In the genomic region with DNA sequence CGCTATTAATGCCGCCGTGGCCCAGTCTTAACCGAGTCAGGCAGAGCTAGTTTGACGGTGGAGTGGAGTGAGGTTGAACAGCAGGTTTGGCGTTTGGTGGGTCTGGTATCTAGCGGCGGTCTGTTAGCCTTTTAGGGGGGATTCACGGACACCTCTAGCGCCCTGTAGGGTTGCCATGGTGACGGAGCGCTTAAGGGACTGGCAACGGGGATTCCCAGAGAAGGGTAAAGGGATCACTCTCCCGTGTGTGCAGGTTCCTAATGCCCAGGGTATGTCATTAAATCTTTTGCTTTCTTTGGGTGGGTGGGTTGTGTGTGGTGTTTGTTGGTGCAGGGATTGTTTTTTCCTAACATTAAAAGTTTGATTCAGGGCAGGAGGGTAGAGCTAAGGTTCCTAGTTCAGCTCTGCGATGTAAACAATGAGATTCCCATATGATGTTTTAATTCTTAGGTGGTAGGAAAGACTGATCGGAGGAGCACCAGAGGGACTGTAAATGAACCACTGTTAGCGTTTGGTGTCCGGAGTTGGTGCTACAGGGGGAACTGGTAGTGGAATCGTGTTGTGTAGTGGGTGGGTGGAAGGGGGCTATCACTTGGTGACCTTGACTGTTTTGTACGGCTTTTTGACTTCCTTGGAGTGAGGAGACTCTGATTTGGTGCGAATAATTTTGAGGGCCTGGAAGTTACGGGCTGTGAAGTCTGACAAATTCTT, we compare ENCODE assay signal across 8 cellular contexts. TPM values are rescaled to one million over a fixed set of nuclear protein-coding genes. Genes with fewer than 3 reads are reported as not detected.
DNase-seq lines count a peak whose midpoint lies in the region; ATAC-seq and TF ChIP-seq lines count a peak whose summit lies in the region.

No MANE protein-coding gene starts in this region.

- peak overlapping the region; percentile 86 to 93 for H3K9ac ChIP-seq in mucosa of rectum (ENCODE audit: low read depth in 1 of 2, low read length in 2 of 2)
- H3K9ac ChIP-seq in subcutaneous abdominal adipose tissue (ENCODE audit: low read length in 5 of 5) = peak overlapping the region; percentile 85 to 93 (median 87)

- H3K27ac ChIP-seq in HEK293 (ENCODE audit: extremely low read depth, low read depth, low read length) = peak overlapping the region; percentile 99
- peak overlapping the region; percentile 76 to 100 for H3K27ac ChIP-seq in coronary artery
- peak overlapping the region; percentile 85 to 100 for H3K27ac ChIP-seq in mucosa of rectum (ENCODE audit: low read depth in 2 of 2, low read length in 2 of 2)
- peak overlapping the region; percentile 100 for H3K27ac ChIP-seq in subcutaneous abdominal adipose tissue (ENCODE audit: low read depth, low read length)

- DNase-seq in AG09309 (ENCODE audit: low read depth) (no peak), T-helper 22 cell (ENCODE audit: low read depth) (peak; percentile 69), coronary artery (ENCODE audit: low spot score) (no peak), posterior vena cava (ENCODE audit: low spot score) (no peak)

- POLR2A ChIA-PET in HEK293 (lab: Yijun Ruan, JAX) = interaction anchor here (1.5 to 11.3 kb wide), 18 partner anchors 9 to 1146 kb away, joined by 3 to 405 read pairs (median 24); a partner anchor contains a TSS

- H3K4me3 ChIP-seq in AG09309 (ENCODE audit: control insufficient read depth, low read depth, low read length) (peak overlapping the region; percentile 91), HEK293 (ENCODE audit: low read depth, low read length) (peak overlapping the region; percentile 97), coronary artery (peak overlapping the region; percentile 85), mucosa of rectum (ENCODE audit: low read length in 2 of 2) (peak overlapping the region; percentile 84 to 90), subcutaneous abdominal adipose tissue (ENCODE audit: low read depth in 1 of 5, low read length in 5 of 5) (peak overlapping the region; percentile 95 to 99 (median 97))

- H3K36me3 ChIP-seq in HEK293 (ENCODE audit: control insufficient read depth in 2 of 2, insufficient read depth in 1 of 2, low read length in 2 of 2) (peaks cover 48 to 74% of the 10 kb centered on the region in 2 experiments), mucosa of rectum (ENCODE audit: control insufficient read depth in 2 of 2, insufficient read depth in 2 of 2, low read length in 2 of 2) (peaks cover 47 to 49% of the 10 kb centered on the region in 2 donors), subcutaneous abdominal adipose tissue (ENCODE audit: control insufficient read depth in 5 of 5, insufficient read depth in 5 of 5, low read length in 5 of 5) (peaks cover 18 to 54% (median 46%) of the 10 kb centered on the region in 5 donors)

- CTCF ChIA-PET in HEK293 (lab: Yijun Ruan, JAX) = interaction anchor here (1.5 to 18.0 kb wide), 4 partner anchors 14 to 87 kb away, joined by 6 to 344 read pairs (median 100); a partner anchor contains a TSS

- H3K9me3 ChIP-seq in HEK293 (ENCODE audit: control insufficient read depth, insufficient read depth, low read depth, low read length) (no peaks in the 10 kb centered on the region), mucosa of rectum (ENCODE audit: control insufficient read depth in 2 of 2, low read length in 2 of 2) (no peaks in the 10 kb centered on the region), subcutaneous abdominal adipose tissue (ENCODE audit: control insufficient read depth in 5 of 5, low read length in 5 of 5) (no peaks in the 10 kb centered on the region)

- H3K27me3 ChIP-seq in mucosa of rectum (ENCODE audit: control insufficient read depth in 2 of 2, insufficient read depth in 2 of 2, low read length in 2 of 2) (no peaks in the 10 kb centered on the region), subcutaneous abdominal adipose tissue (ENCODE audit: control insufficient read depth in 5 of 5, insufficient read depth in 4 of 5, low read length in 5 of 5) (peaks cover 0 to 2% (median 0%) of the 10 kb centered on the region in 5 donors)

- intact Hi-C loops in posterior vena cava (cut with DNase I) = no loop called here

- no peak for TF ChIP-seq CTCF in AG09309 (IDR thresholded peaks at IDR 0.05; ENCODE audit: control insufficient read depth, insufficient read depth, low read depth, low read length, missing control alignments)
- no peak for TF ChIP-seq CTCF in HEK293 (tag by site-specific recombination; IDR thresholded peaks at IDR 0.05)
- no peak for TF ChIP-seq CTCF in coronary artery (IDR thresholded peaks at IDR 0.05)

- ATAC-seq in HG03280 (IDR thresholded peaks at IDR 0.05; ENCODE audit: unreplicated experiment) = no peak

- H3K4me1 ChIP-seq in HEK293 (ENCODE audit: control insufficient read depth, insufficient read depth, low read length) = peaks cover 25% of the 10 kb centered on the region
- peaks cover 43 to 52% of the 10 kb centered on the region in 2 donors for H3K4me1 ChIP-seq in mucosa of rectum (ENCODE audit: control insufficient read depth in 2 of 2, insufficient read depth in 2 of 2, low read length in 2 of 2)
- H3K4me1 ChIP-seq in subcutaneous abdominal adipose tissue (ENCODE audit: control insufficient read depth in 5 of 5, insufficient read depth in 5 of 5, low read length in 5 of 5) = peaks cover 19 to 64% (median 56%) of the 10 kb centered on the region in 5 donors

TF ChIP-seq in HEK293, 187 proteins besides CTCF, POLR2A, EP300 and RAD21 (continues in another document):
- TF ChIP-seq, protein P1, sequence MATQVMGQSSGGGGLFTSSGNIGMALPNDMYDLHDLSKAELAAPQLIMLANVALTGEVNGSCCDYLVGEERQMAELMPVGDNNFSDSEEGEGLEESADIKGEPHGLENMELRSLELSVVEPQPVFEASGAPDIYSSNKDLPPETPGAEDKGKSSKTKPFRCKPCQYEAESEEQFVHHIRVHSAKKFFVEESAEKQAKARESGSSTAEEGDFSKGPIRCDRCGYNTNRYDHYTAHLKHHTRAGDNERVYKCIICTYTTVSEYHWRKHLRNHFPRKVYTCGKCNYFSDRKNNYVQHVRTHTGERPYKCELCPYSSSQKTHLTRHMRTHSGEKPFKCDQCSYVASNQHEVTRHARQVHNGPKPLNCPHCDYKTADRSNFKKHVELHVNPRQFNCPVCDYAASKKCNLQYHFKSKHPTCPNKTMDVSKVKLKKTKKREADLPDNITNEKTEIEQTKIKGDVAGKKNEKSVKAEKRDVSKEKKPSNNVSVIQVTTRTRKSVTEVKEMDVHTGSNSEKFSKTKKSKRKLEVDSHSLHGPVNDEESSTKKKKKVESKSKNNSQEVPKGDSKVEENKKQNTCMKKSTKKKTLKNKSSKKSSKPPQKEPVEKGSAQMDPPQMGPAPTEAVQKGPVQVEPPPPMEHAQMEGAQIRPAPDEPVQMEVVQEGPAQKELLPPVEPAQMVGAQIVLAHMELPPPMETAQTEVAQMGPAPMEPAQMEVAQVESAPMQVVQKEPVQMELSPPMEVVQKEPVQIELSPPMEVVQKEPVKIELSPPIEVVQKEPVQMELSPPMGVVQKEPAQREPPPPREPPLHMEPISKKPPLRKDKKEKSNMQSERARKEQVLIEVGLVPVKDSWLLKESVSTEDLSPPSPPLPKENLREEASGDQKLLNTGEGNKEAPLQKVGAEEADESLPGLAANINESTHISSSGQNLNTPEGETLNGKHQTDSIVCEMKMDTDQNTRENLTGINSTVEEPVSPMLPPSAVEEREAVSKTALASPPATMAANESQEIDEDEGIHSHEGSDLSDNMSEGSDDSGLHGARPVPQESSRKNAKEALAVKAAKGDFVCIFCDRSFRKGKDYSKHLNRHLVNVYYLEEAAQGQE (tag by site-specific recombination; IDR thresholded peaks at IDR 0.05) = 0 out of 2 replicates have a peak, but pooled peaks have one; percentile 20
- 0 out of 2 replicates have a peak, but pooled peaks have one; percentile 20 for TF ChIP-seq GFI1B (tag by site-specific recombination; IDR thresholded peaks at IDR 0.05)
- 0 out of 2 replicates have a peak, but pooled peaks have one; percentile 17 for TF ChIP-seq ZFHX2 (tag by site-specific recombination; conservative IDR thresholded peaks at IDR 0.05)
- peak; percentile 4; the same call in 1 of the 2 replicates for TF ChIP-seq ZNF600 (tag by site-specific recombination; IDR thresholded peaks at IDR 0.05)
- TF ChIP-seq MYNN (tag by site-specific recombination; IDR thresholded peaks at IDR 0.05; ENCODE audit: borderline replicate concordance) = no peak
- peak; percentile 79 for TF ChIP-seq ZBTB48 (tag by site-specific recombination; IDR thresholded peaks at IDR 0.05)
- TF ChIP-seq, protein P2, sequence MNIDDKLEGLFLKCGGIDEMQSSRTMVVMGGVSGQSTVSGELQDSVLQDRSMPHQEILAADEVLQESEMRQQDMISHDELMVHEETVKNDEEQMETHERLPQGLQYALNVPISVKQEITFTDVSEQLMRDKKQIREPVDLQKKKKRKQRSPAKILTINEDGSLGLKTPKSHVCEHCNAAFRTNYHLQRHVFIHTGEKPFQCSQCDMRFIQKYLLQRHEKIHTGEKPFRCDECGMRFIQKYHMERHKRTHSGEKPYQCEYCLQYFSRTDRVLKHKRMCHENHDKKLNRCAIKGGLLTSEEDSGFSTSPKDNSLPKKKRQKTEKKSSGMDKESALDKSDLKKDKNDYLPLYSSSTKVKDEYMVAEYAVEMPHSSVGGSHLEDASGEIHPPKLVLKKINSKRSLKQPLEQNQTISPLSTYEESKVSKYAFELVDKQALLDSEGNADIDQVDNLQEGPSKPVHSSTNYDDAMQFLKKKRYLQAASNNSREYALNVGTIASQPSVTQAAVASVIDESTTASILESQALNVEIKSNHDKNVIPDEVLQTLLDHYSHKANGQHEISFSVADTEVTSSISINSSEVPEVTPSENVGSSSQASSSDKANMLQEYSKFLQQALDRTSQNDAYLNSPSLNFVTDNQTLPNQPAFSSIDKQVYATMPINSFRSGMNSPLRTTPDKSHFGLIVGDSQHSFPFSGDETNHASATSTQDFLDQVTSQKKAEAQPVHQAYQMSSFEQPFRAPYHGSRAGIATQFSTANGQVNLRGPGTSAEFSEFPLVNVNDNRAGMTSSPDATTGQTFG (tag by site-specific recombination; IDR thresholded peaks at IDR 0.05; ENCODE audit: borderline replicate concordance) = no peak
- TF ChIP-seq SP3 (tag by site-specific recombination; IDR thresholded peaks at IDR 0.05) = peak; percentile 1; the same call in 1 of the 2 replicates
- no peak; the same call in 1 of the 2 replicates for TF ChIP-seq ZNF660 (tag by site-specific recombination; IDR thresholded peaks at IDR 0.05)
- peak; percentile 12; the same call in 1 of the 2 replicates for TF ChIP-seq ZNF747 (tag by site-specific recombination; IDR thresholded peaks at IDR 0.05)

RNA-seq across cellular contexts. Expression of a gene that starts 4.9 kb away (rescaled TPM):
- total RNA-seq in posterior vena cava = 100 to 1,000 TPM; 125 to 129 TPM

RNA-seq across cellular contexts. Expression of a gene that starts 20.4 kb away (rescaled TPM):
- total RNA-seq in posterior vena cava = 10 to 100 TPM; 16.1 to 35.0 TPM

RNA-seq across cellular contexts. Expression of a gene that starts 32.5 kb away (rescaled TPM):
- total RNA-seq in posterior vena cava = 10 to 100 TPM in 1 of 2 donors, 1 to 10 TPM in 1; 8.0 to 19.2 TPM

RNA-seq across cellular contexts. Expression of a gene that starts 36.1 kb away (rescaled TPM):
- total RNA-seq in posterior vena cava = 1 to 10 TPM; 3.1 to 3.5 TPM
